Comparison of ENCODE assay signal across 15 cellular contexts in the genomic region with DNA sequence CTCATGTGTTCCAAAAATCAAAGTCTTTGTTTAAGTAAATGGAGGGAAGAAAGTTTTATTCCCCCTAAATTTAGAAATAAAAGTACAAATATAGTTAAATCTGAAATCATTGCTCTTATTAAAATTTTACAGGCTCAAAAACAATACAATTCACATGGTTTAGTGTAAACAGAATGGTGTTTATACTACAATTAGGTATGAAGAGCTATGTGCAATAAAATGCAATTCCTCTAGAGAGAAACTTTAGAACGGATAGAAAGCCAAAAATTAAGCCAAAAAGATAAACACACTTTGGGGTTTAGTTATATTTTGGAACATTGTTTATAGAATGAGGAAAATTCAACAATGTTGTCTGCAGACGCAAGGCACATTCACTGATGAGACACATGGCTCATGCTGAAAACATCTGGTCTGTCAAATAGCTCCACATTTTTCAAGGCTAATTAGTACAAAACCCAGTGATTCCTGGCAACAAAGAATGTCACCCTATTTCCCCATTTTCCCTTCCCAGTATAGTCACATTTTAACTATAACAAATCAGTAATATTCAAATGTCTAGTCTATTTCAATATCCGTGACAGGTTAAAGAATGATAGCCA.
DNase-seq lines count a peak whose midpoint lies in the region; FAIRE-seq and TF ChIP-seq lines count a peak whose summit lies in the region.
"Had no signal": no experiment of that assay in that cellular context is flagged by ENCODE, and none has a peak within 500 bp of the region (broad histone marks: within the 10 kb centered on the region; RNA-seq: fewer than 3 reads in every experiment).

No MANE protein-coding gene starts in this region.

- no peaks in the 10 kb centered on the region for H3K9me3 Mint-ChIP-seq in astrocyte (ENCODE audit: unreplicated experiment)
- no peaks in the 10 kb centered on the region for H3K9me3 Mint-ChIP-seq in nephron progenitor cell
- H3K9me3 Mint-ChIP-seq: activated T-cell treated with anti-CD3 and anti-CD28 coated beads, Interleukin-2, amount 50 U/mL, for 24 hours had no signal

- H3K4me2 ChIP-seq in GM23248 (ENCODE audit: unreplicated experiment) (peak overlapping the region; percentile 51), astrocyte (ENCODE audit: low read length) (no peak overlapping the region), smooth muscle cell (peak overlapping the region; percentile 41)

- H3K4me3 ChIP-seq in GM23248 (0 out of 2 replicates have a peak overlapping the region, but pooled peaks have one; percentile 26), astrocyte (ENCODE audit: insufficient read depth, low read depth, low read length) (no peak overlapping the region), smooth muscle cell (peak overlapping the region; percentile 0), spleen (no peak overlapping the region)
- H3K4me3 ChIP-seq: heart left ventricle, left ventricle myocardium inferior, sigmoid colon had no signal

- intact Hi-C loops in spleen (cut with DNase I; ENCODE audit: low total_unique reads), result no loop called here

- TF ChIP-seq CTCF in astrocyte (IDR thresholded peaks at IDR 0.05; ENCODE audit: insufficient read depth, low read depth, low read length), result no peak
- no peak for TF ChIP-seq CTCF in smooth muscle cell (IDR thresholded peaks at IDR 0.05; ENCODE audit: borderline replicate concordance, insufficient read depth, poor library complexity, severe bottlenecking)
- no peak for TF ChIP-seq CTCF in spleen (IDR thresholded peaks at IDR 0.05 in 8 of 11, conservative IDR thresholded peaks at IDR 0.05 in 3 of 11)
- TF ChIP-seq CTCF in nephron progenitor cell (IDR thresholded peaks at IDR 0.05), result no peak

- in situ Hi-C loops in GM23248 (cut with MboI), result no loop called here

- H3K9me3 ChIP-seq in GM23248 (ENCODE audit: low read depth) (no peaks in the 10 kb centered on the region), astrocyte (ENCODE audit: insufficient read depth, low read depth, low read length) (no peaks in the 10 kb centered on the region), smooth muscle cell (replicated peaks; ENCODE audit: low read depth) (no peaks in the 10 kb centered on the region), spleen (no peaks in the 10 kb centered on the region)
- H3K9me3 ChIP-seq: heart left ventricle, left ventricle myocardium inferior, sigmoid colon had no signal

- H3K27ac ChIP-seq in GM23248, result 0 out of 2 replicates have a peak overlapping the region, but pooled peaks have one; percentile 6
- no peak overlapping the region for H3K27ac ChIP-seq in astrocyte (ENCODE audit: low read depth, low read length)
- peak overlapping the region; percentile 66 for H3K27ac ChIP-seq in smooth muscle cell (ENCODE audit: low read depth)
- H3K27ac ChIP-seq in spleen, result no peak overlapping the region
- H3K27ac ChIP-seq: heart left ventricle, left ventricle myocardium inferior, sigmoid colon had no signal

- H4K20me1 ChIP-seq in GM23248 (ENCODE audit: insufficient read depth), result no peaks in the 10 kb centered on the region
- no peaks in the 10 kb centered on the region for H4K20me1 ChIP-seq in astrocyte (ENCODE audit: insufficient read depth, low read length)
- peaks cover 7% of the 10 kb centered on the region for H4K20me1 ChIP-seq in smooth muscle cell (ENCODE audit: low read depth)

- H3K4me1 Mint-ChIP-seq in astrocyte (ENCODE audit: low read depth, unreplicated experiment), result peaks cover 24% of the 10 kb centered on the region
- peaks cover 40% of the 10 kb centered on the region for H3K4me1 Mint-ChIP-seq in nephron progenitor cell

- H3F3A ChIP-seq in GM23248 (ENCODE audit: insufficient read depth) (peaks cover 8% of the 10 kb centered on the region; the same call in 1 of the 2 replicates), smooth muscle cell (ENCODE audit: low read depth) (no peaks in the 10 kb centered on the region)

- peak; percentile 59 for DNase-seq in GM23248
- peak; percentile 66 for DNase-seq in astrocyte (ENCODE audit: low read depth)
- peak; percentile 5 for DNase-seq in hepatic stellate cell (ENCODE audit: low spot score)
- no peak for DNase-seq in smooth muscle cell (lab: John Stamatoyannopoulos, UW; ENCODE audit: unreplicated experiment)
- no peak for DNase-seq in stimulated activated CD4-positive, alpha-beta T cell treated with anti-CD3 and anti-CD28 coated beads, Interleukin-4, amount 100 ng/mL, for 24 hours
- no peak for DNase-seq in spleen
- DNase-seq in nephron progenitor cell, result no peak
- DNase-seq: activated CD4-positive, alpha-beta T cell treated with anti-CD3 and anti-CD28 coated beads for 4 hours; activated T-cell treated with anti-CD3 and anti-CD28 coated beads, Interleukin-2, amount 50 U/mL, for 24 hours; amniotic stem cell; heart left ventricle; left ventricle myocardium inferior; NCI-H1092 treated with DMSO at 0.1 percent for 48 hours; sigmoid colon; T-helper 17 cell had no signal

- H3K9ac ChIP-seq in GM23248 (0 out of 2 replicates have a peak overlapping the region, but pooled peaks have one; percentile 2), astrocyte (ENCODE audit: low read length) (no peak overlapping the region), smooth muscle cell (ENCODE audit: low read depth) (no peak overlapping the region)

- H3K4me3 Mint-ChIP-seq in astrocyte (ENCODE audit: unreplicated experiment) (no peak overlapping the region), nephron progenitor cell (no peak overlapping the region)
- H3K4me3 Mint-ChIP-seq: activated T-cell treated with anti-CD3 and anti-CD28 coated beads, Interleukin-2, amount 50 U/mL, for 24 hours; T-helper 17 cell had no signal

- WGBS in GM23248 (ENCODE audit: low coverage in 1 of 2, low lambda C conversion rate in 2 of 2, missing lambda C conversion rate in 2 of 2), 2 experiments, result 7 to 8% methylated on average over 3 of the region's 3 CpGs
- 29% methylated on average over 3 of the region's 3 CpGs for WGBS in smooth muscle cell (ENCODE audit: low lambda C conversion rate)
- 86 to 96% (median 92%) methylated on average over 3 of the region's 3 CpGs for WGBS in spleen, 5 donors

- no peaks in the 10 kb centered on the region for H3K27me3 Mint-ChIP-seq in astrocyte (ENCODE audit: low read depth, unreplicated experiment)
- H3K27me3 Mint-ChIP-seq in nephron progenitor cell (ENCODE audit: low read depth, poor library complexity), result no peaks in the 10 kb centered on the region
- H3K27me3 Mint-ChIP-seq: activated T-cell treated with anti-CD3 and anti-CD28 coated beads, Interleukin-2, amount 50 U/mL, for 24 hours; T-helper 17 cell had no signal

- H3K79me2 ChIP-seq in GM23248 (ENCODE audit: insufficient read depth) (no peaks in the 10 kb centered on the region), astrocyte (ENCODE audit: insufficient read depth, low read length) (no peaks in the 10 kb centered on the region), smooth muscle cell (ENCODE audit: low read depth) (no peaks in the 10 kb centered on the region)

- H3K27me3 ChIP-seq in GM23248 (replicated peaks; ENCODE audit: insufficient read depth) (no peaks in the 10 kb centered on the region), astrocyte (ENCODE audit: insufficient read depth, low read length) (no peaks in the 10 kb centered on the region), smooth muscle cell (ENCODE audit: low read depth) (no peaks in the 10 kb centered on the region), spleen (replicated peaks in 1 of 7) (no peaks in the 10 kb centered on the region)
- H3K27me3 ChIP-seq: heart left ventricle, sigmoid colon had no signal

- H3K4me1 ChIP-seq in GM23248 (ENCODE audit: insufficient read depth), result peaks cover 13% of the 10 kb centered on the region
- H3K4me1 ChIP-seq in astrocyte (ENCODE audit: insufficient read depth, low read length), result peaks cover 9% of the 10 kb centered on the region
- H3K4me1 ChIP-seq in smooth muscle cell (ENCODE audit: low read depth), result peaks cover 20% of the 10 kb centered on the region
- no peaks in the 10 kb centered on the region for H3K4me1 ChIP-seq in spleen

- TF ChIP-seq POLR2A in spleen (IDR thresholded peaks at IDR 0.05), result no peak

- FAIRE-seq in astrocyte (lab: Jason Lieb, UNC), result peak; percentile 76

- H3K27ac Mint-ChIP-seq in astrocyte (ENCODE audit: unreplicated experiment), result no peak overlapping the region
- H3K27ac Mint-ChIP-seq in nephron progenitor cell, result no peak overlapping the region
- H3K27ac Mint-ChIP-seq: activated T-cell treated with anti-CD3 and anti-CD28 coated beads, Interleukin-2, amount 50 U/mL, for 24 hours; T-helper 17 cell had no signal

- H3K36me3 ChIP-seq in GM23248 (ENCODE audit: low read depth), result 0 out of 2 replicates have a peak, but pooled peaks cover 2% of the 10 kb centered on the region
- H3K36me3 ChIP-seq in astrocyte (ENCODE audit: insufficient read depth, low read length), result no peaks in the 10 kb centered on the region
- peaks cover under 1% of the 10 kb centered on the region for H3K36me3 ChIP-seq in smooth muscle cell (ENCODE audit: low read depth)
- peaks cover 0 to 10% (median 0%) of the 10 kb centered on the region in 6 donors for H3K36me3 ChIP-seq in spleen

- no peaks in the 10 kb centered on the region for H3K36me3 Mint-ChIP-seq in astrocyte (ENCODE audit: low read depth, unreplicated experiment)
- H3K36me3 Mint-ChIP-seq in nephron progenitor cell (ENCODE audit: low read depth), result peaks cover 11% of the 10 kb centered on the region

- no peaks in the 10 kb centered on the region for H3K9me2 ChIP-seq in GM23248 (ENCODE audit: insufficient read depth)

- H2AFZ ChIP-seq in GM23248 (no peak overlapping the region), astrocyte (ENCODE audit: low read depth, low read length) (no peak overlapping the region), smooth muscle cell (ENCODE audit: low read depth) (no peak overlapping the region)

Comparison
In these comparisons a context has a peak if more than half of its experiments do, and no peak if none do; other contexts are left out.
1. DNase-seq: peak in GM23248 (single experiment), astrocyte (single experiment) and hepatic stellate cell (single experiment); none in smooth muscle cell (single experiment), stimulated activated CD4-positive, alpha-beta T cell treated with anti-CD3 and anti-CD28 coated beads, Interleukin-4, amount 100 ng/mL, for 24 hours (single experiment), spleen (single experiment) and nephron progenitor cell (single experiment).
2. H3K27ac ChIP-seq: peak in GM23248 (single experiment) and smooth muscle cell (single experiment); none in astrocyte (single experiment) and spleen (0 of 8).
3. H3K4me3 ChIP-seq: peak in GM23248 (single experiment) and smooth muscle cell (single experiment); none in astrocyte (single experiment) and spleen (0 of 8).